Comparison of ENCODE assay signal across 25 cellular contexts in the genomic region with DNA sequence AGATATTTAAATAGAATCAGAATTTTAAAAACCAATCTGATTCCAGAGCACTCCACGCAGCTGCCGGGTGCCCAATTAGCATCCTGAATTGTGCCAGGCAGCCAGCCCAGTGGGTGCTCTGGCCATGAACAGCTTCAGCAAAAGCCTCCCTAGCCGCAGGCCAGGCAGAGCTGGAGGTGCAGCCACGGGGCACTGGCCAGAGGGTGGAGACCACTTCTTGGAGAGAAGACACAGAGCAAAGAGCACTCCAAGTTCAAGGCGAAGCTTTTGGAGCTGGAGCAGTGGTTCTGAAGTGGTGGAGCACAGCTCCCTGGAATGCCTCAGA.
A peak's percentile ranks its signal among the peaks of the same experiment; 100 is the strongest.
DNase-seq lines count a peak whose midpoint lies in the region; ATAC-seq and TF ChIP-seq lines count a peak whose summit lies in the region.
"Had no signal": no experiment of that assay in that cellular context is flagged by ENCODE, and none has a peak within 500 bp of the region (broad histone marks: within the 10 kb centered on the region; RNA-seq: fewer than 3 reads in every experiment).

No MANE protein-coding gene starts in this region.

- ATAC-seq in activated T-cell treated with anti-CD3 and anti-CD28 coated beads, Interleukin-2, amount 50 U/mL, for 72 hours (replicated peaks in 1 of 2): peak; percentile 1 to 3
- ATAC-seq in sciatic nerve (peak; percentile 21), GM18907 (IDR thresholded peaks at IDR 0.05; ENCODE audit: unreplicated experiment) (no peak)
- ATAC-seq: A549, Panc1 had no signal

- no peak for DNase-seq in activated T-cell treated with anti-CD3 and anti-CD28 coated beads, Interleukin-2, amount 50 U/mL, for 72 hours
- no peak for DNase-seq in activated T-cell treated with anti-CD3 and anti-CD28 coated beads, Interleukin-2, amount 50 U/mL, for 48 hours
- peak; percentile 38 for DNase-seq in DMS79 (lab: John Stamatoyannopoulos, UW)
- DNase-seq in activated T-helper 2 cell treated with anti-CD3 and anti-CD28 coated beads, Interferon-gamma antibody, Interleukin-2, Interleukin-4, amounts not matched to agents 10 μg/mL and 5 μg/mL and 100 μg/mL, durations not matched to agents 14 hours and 24 hours and 36 hours (ENCODE audit: low spot score): no peak
- no peak for DNase-seq in sciatic nerve (ENCODE audit: low spot score)
- no peak for DNase-seq in DMS153 treated with DMSO at 0.1 percent for 48 hours (lab: John Stamatoyannopoulos, UW; ENCODE audit: unreplicated experiment)
- no peak for DNase-seq in glutamatergic neuron
- DNase-seq: AML-193, Calu3, GOT3, HFFc6, KBM-7, MV-4-11, NCI-H1105 treated with DMSO at 0.1 percent for 48 hours, NCI-H146, NCI-H1930, NCI-H2107, NCI-H446, NCI-H524 treated with DMSO at 0.1 percent for 48 hours, NCI-H82, SHP77 had no signal

- peak overlapping the region; percentile 55 to 67 for H3K4me3 Mint-ChIP-seq in activated T-cell treated with anti-CD3 and anti-CD28 coated beads, Interleukin-2, amount 50 U/mL, for 72 hours
- no peak overlapping the region for H3K4me3 Mint-ChIP-seq in activated T-helper 2 cell treated with anti-CD3 and anti-CD28 coated beads, Interferon-gamma antibody, Interleukin-2, Interleukin-4, amounts not matched to agents 10 μg/mL and 5 μg/mL and 100 μg/mL, durations not matched to agents 14 hours and 24 hours and 36 hours (ENCODE audit: low read depth)
- H3K4me3 Mint-ChIP-seq in glutamatergic neuron (ENCODE audit: unreplicated experiment): no peak overlapping the region
- H3K4me3 Mint-ChIP-seq: CD14-positive monocyte, HFFc6 had no signal

- H3K27ac Mint-ChIP-seq in activated T-cell treated with anti-CD3 and anti-CD28 coated beads, Interleukin-2, amount 50 U/mL, for 72 hours: peak overlapping the region; percentile 22
- peak overlapping the region; percentile 13 for H3K27ac Mint-ChIP-seq in activated T-helper 2 cell treated with anti-CD3 and anti-CD28 coated beads, Interferon-gamma antibody, Interleukin-2, Interleukin-4, amounts not matched to agents 10 μg/mL and 5 μg/mL and 100 μg/mL, durations not matched to agents 14 hours and 24 hours and 36 hours
- no peak overlapping the region for H3K27ac Mint-ChIP-seq in glutamatergic neuron (ENCODE audit: unreplicated experiment)
- H3K27ac Mint-ChIP-seq: HFFc6 had no signal

- intact Hi-C loops in activated T-helper 2 cell treated with anti-CD3 and anti-CD28 coated beads, Interferon-gamma antibody, Interleukin-2, Interleukin-4, amounts not matched to agents 10 μg/mL and 5 μg/mL and 100 μg/mL, durations not matched to agents 14 hours and 24 hours and 36 hours (cut with micrococcal nuclease): loop anchor here (2.0 to 10.0 kb wide), 4 partner anchors 78 to 556 kb away; no protein-coding TSS in a partner anchor
- intact Hi-C loops in sciatic nerve (cut with DNase I): no loop called here

- peaks cover 7% of the 10 kb centered on the region for H3K27me3 Mint-ChIP-seq in activated T-cell treated with anti-CD3 and anti-CD28 coated beads, Interleukin-2, amount 50 U/mL, for 72 hours (ENCODE audit: low read depth)
- H3K27me3 Mint-ChIP-seq in activated T-helper 2 cell treated with anti-CD3 and anti-CD28 coated beads, Interferon-gamma antibody, Interleukin-2, Interleukin-4, amounts not matched to agents 10 μg/mL and 5 μg/mL and 100 μg/mL, durations not matched to agents 14 hours and 24 hours and 36 hours (ENCODE audit: low read depth): no peaks in the 10 kb centered on the region
- H3K27me3 Mint-ChIP-seq in glutamatergic neuron (ENCODE audit: unreplicated experiment): peaks cover 2% of the 10 kb centered on the region

- no peak for TF ChIP-seq CTCF in glutamatergic neuron (IDR thresholded peaks at IDR 0.05; ENCODE audit: partially characterized antibody, unreplicated experiment)

- H3K36me3 Mint-ChIP-seq in activated T-cell treated with anti-CD3 and anti-CD28 coated beads, Interleukin-2, amount 50 U/mL, for 72 hours (ENCODE audit: insufficient read depth in 2 of 2): peaks cover 1 to 9% of the 10 kb centered on the region in 2 donors
- no peaks in the 10 kb centered on the region for H3K36me3 Mint-ChIP-seq in activated T-helper 2 cell treated with anti-CD3 and anti-CD28 coated beads, Interferon-gamma antibody, Interleukin-2, Interleukin-4, amounts not matched to agents 10 μg/mL and 5 μg/mL and 100 μg/mL, durations not matched to agents 14 hours and 24 hours and 36 hours (ENCODE audit: low read depth)
- H3K36me3 Mint-ChIP-seq in glutamatergic neuron (ENCODE audit: unreplicated experiment): no peaks in the 10 kb centered on the region
- H3K36me3 Mint-ChIP-seq: CD14-positive monocyte had no signal

- peaks cover 0 to 5% of the 10 kb centered on the region in 2 donors for H3K9me3 Mint-ChIP-seq in activated T-cell treated with anti-CD3 and anti-CD28 coated beads, Interleukin-2, amount 50 U/mL, for 72 hours
- peaks cover 4% of the 10 kb centered on the region for H3K9me3 Mint-ChIP-seq in activated T-helper 2 cell treated with anti-CD3 and anti-CD28 coated beads, Interferon-gamma antibody, Interleukin-2, Interleukin-4, amounts not matched to agents 10 μg/mL and 5 μg/mL and 100 μg/mL, durations not matched to agents 14 hours and 24 hours and 36 hours
- H3K9me3 Mint-ChIP-seq in glutamatergic neuron (ENCODE audit: unreplicated experiment): peaks cover 6% of the 10 kb centered on the region

- peaks cover 76% of the 10 kb centered on the region for H3K4me1 Mint-ChIP-seq in activated T-cell treated with anti-CD3 and anti-CD28 coated beads, Interleukin-2, amount 50 U/mL, for 72 hours (ENCODE audit: low read depth)
- peaks cover 26% of the 10 kb centered on the region for H3K4me1 Mint-ChIP-seq in activated T-helper 2 cell treated with anti-CD3 and anti-CD28 coated beads, Interferon-gamma antibody, Interleukin-2, Interleukin-4, amounts not matched to agents 10 μg/mL and 5 μg/mL and 100 μg/mL, durations not matched to agents 14 hours and 24 hours and 36 hours (ENCODE audit: low read depth)
- H3K4me1 Mint-ChIP-seq in glutamatergic neuron (ENCODE audit: low read depth, unreplicated experiment): peaks cover 25% of the 10 kb centered on the region

Comparison
In these comparisons a context has a peak if more than half of its experiments do, and no peak if none do; other contexts are left out.
1. H3K4me3 Mint-ChIP-seq: peak in activated T-cell treated with anti-CD3 and anti-CD28 coated beads, Interleukin-2, amount 50 U/mL, for 72 hours (2 of 2); none in activated T-helper 2 cell treated with anti-CD3 and anti-CD28 coated beads, Interferon-gamma antibody, Interleukin-2, Interleukin-4, amounts not matched to agents 10 μg/mL and 5 μg/mL and 100 μg/mL, durations not matched to agents 14 hours and 24 hours and 36 hours (single experiment) and glutamatergic neuron (single experiment).